ENCODE assay signal across 8 cellular contexts in genomic region chr20:49915380-49916145, GRCh38. TPM values are rescaled to one million over a fixed set of nuclear protein-coding genes. Genes with fewer than 3 reads are reported as not detected.
DNase-seq lines count a peak whose midpoint lies in the region; ATAC-seq and TF ChIP-seq lines count a peak whose summit lies in the region.

Gene SPATA2 (minus strand): TSS chr20:49915529. CDS start chr20:49908490, 7,039 bp downstream.

- H3K4me1 ChIP-seq in right cardiac atrium (ENCODE audit: control insufficient read depth, insufficient read depth, low read length) (peaks cover 13% of the 10 kb centered on the region), uterus (peaks cover 3 to 10% of the 10 kb centered on the region in 2 donors)

- ATAC-seq in HG02870 (IDR thresholded peaks at IDR 0.05; ENCODE audit: unreplicated experiment): peak; percentile 80
- peak; percentile 96 for ATAC-seq in right cardiac atrium

- H3K27me3 ChIP-seq in right cardiac atrium (ENCODE audit: control insufficient read depth, insufficient read depth) (no peaks in the 10 kb centered on the region), uterus (no peaks in the 10 kb centered on the region)

- TF ChIP-seq CTCF in uterus (IDR thresholded peaks at IDR 0.05): no peak

- no peaks in the 10 kb centered on the region for H3K9me3 Mint-ChIP-seq in T-helper 1 cell treated with Interleukin-12 subunit alpha and Interleukin-12 subunit beta and Interleukin-4 antibody, amounts not matched to agents 30 μg/mL and 1 μg/mL, for 36 hours

- DNase-seq in NCI-H1694 treated with DMSO at 0.1 percent for 48 hours (lab: John Stamatoyannopoulos, UW): peak; percentile 77
- peak; percentile 63 to 99 (median 93) for DNase-seq in amygdala (lab: John Stamatoyannopoulos, UW)
- DNase-seq in right cardiac atrium: peak; percentile 97 to 99 (median 98)
- peak; percentile 77 for DNase-seq in pulmonary artery endothelial cell (ENCODE audit: low read depth, low spot score)
- peak; percentile 93 to 97 for DNase-seq in uterus

- H3K27ac ChIP-seq in right cardiac atrium (ENCODE audit: low read length) (peak within 1 kb of the TSS; percentile 92), uterus (peak within 1 kb of the TSS; percentile 98 to 100)

- H3K4me1 Mint-ChIP-seq in T-helper 1 cell treated with Interleukin-12 subunit alpha and Interleukin-12 subunit beta and Interleukin-4 antibody, amounts not matched to agents 30 μg/mL and 1 μg/mL, for 36 hours (ENCODE audit: low read depth): peaks cover 23% of the 10 kb centered on the region

- H3K27me3 Mint-ChIP-seq in T-helper 1 cell treated with Interleukin-12 subunit alpha and Interleukin-12 subunit beta and Interleukin-4 antibody, amounts not matched to agents 30 μg/mL and 1 μg/mL, for 36 hours (ENCODE audit: low read depth): no peaks in the 10 kb centered on the region

- peak within 1 kb of the TSS; percentile 98 for H3K4me3 Mint-ChIP-seq in T-helper 1 cell treated with Interleukin-12 subunit alpha and Interleukin-12 subunit beta and Interleukin-4 antibody, amounts not matched to agents 30 μg/mL and 1 μg/mL, for 36 hours

- H3K4me3 ChIP-seq in right cardiac atrium (ENCODE audit: low read length): peak within 1 kb of the TSS; percentile 93
- H3K4me3 ChIP-seq in uterus: peak within 1 kb of the TSS; percentile 79 to 85

- under 1% methylated on average over 69 of the region's 69 CpGs for WGBS in right cardiac atrium

- H3K36me3 Mint-ChIP-seq in T-helper 1 cell treated with Interleukin-12 subunit alpha and Interleukin-12 subunit beta and Interleukin-4 antibody, amounts not matched to agents 30 μg/mL and 1 μg/mL, for 36 hours (ENCODE audit: low read depth): no peaks in the 10 kb centered on the region

- intact Hi-C loops in right cardiac atrium (cut with DNase I) (no loop called here), uterus (cut with DNase I; ENCODE audit: low total_unique reads) (no loop called here)

- H3K9me3 ChIP-seq in right cardiac atrium (ENCODE audit: control insufficient read depth, low read length): no peaks in the 10 kb centered on the region
- H3K9me3 ChIP-seq in uterus: no peaks in the 10 kb centered on the region

- H3K36me3 ChIP-seq in uterus: no peaks in the 10 kb centered on the region

- peak within 1 kb of the TSS; percentile 100 for H3K27ac Mint-ChIP-seq in T-helper 1 cell treated with Interleukin-12 subunit alpha and Interleukin-12 subunit beta and Interleukin-4 antibody, amounts not matched to agents 30 μg/mL and 1 μg/mL, for 36 hours

- TF ChIP-seq POLR2A in GM15510 (IDR thresholded peaks at IDR 0.05; ENCODE audit: borderline replicate concordance, extremely low read depth, insufficient read length) (peak; percentile 78), uterus (IDR thresholded peaks at IDR 0.05) (peak in 1 of 2 donors; percentile 70)

RNA-seq across cellular contexts. Expression of gene SPATA2, which starts in this region (rescaled TPM):
- total RNA-seq in right cardiac atrium (1 to 10 TPM; 6.4 to 8.2 (median 7.1) TPM), pulmonary artery endothelial cell (1.2 and 1.3 TPM in 2 replicates), uterus (1 to 10 TPM; 2.4 to 9.2 (median 3.5) TPM)
- polyA plus RNA-seq in right cardiac atrium: 5.5 TPM

Comparison
In these comparisons a context has a peak if more than half of its experiments do, and no peak if none do; other contexts are left out.
1. Peak in every context shown above with its lines: DNase-seq, ATAC-seq, H3K4me3 ChIP-seq and H3K27ac ChIP-seq.